ENCODE assay signal across 18 cellular contexts in genomic region chr6:15451738-15452137, GRCh38.
DNase-seq lines count a peak whose midpoint lies in the region; ATAC-seq and TF ChIP-seq lines count a peak whose summit lies in the region.
"Had no signal": no experiment of that assay in that cellular context is flagged by ENCODE, and none has a peak within 500 bp of the region (broad histone marks: within the 10 kb centered on the region; RNA-seq: fewer than 3 reads in every experiment).

No MANE protein-coding gene starts in this region.

- no peak overlapping the region for H3K4me3 Mint-ChIP-seq in activated T-cell treated with anti-CD3 and anti-CD28 coated beads, Interleukin-2, amount 50 U/mL, for 24 hours
- peak overlapping the region; percentile 39 for H3K4me3 Mint-ChIP-seq in activated naive CD8-positive, alpha-beta T cell treated with anti-CD3 and anti-CD28 coated beads, Interleukin-2, amount 50 U/mL, for 24 hours
- H3K4me3 Mint-ChIP-seq in stimulated activated effector memory CD8-positive, alpha-beta T cell treated with anti-CD3 and anti-CD28 coated beads, Interleukin-12 subunit alpha, Interleukin-12 subunit beta, amount 100 ng/mL, for 72 hours, result no peak overlapping the region

- peaks cover 6% of the 10 kb centered on the region; the same call in 1 of the 2 replicates for H3F3A ChIP-seq in Loucy (ENCODE audit: low read depth)

- peaks cover 45% of the 10 kb centered on the region for H3K4me1 ChIP-seq in Loucy (ENCODE audit: insufficient read depth, low read length, poor library complexity, severe bottlenecking)

- H3K27me3 Mint-ChIP-seq in activated T-cell treated with anti-CD3 and anti-CD28 coated beads, Interleukin-2, amount 50 U/mL, for 24 hours, result no peaks in the 10 kb centered on the region
- H3K27me3 Mint-ChIP-seq in activated naive CD8-positive, alpha-beta T cell treated with anti-CD3 and anti-CD28 coated beads, Interleukin-2, amount 50 U/mL, for 24 hours, result no peaks in the 10 kb centered on the region

- peak overlapping the region; percentile 35 for H3K4me3 ChIP-seq in Loucy (ENCODE audit: low read length, poor library complexity, severe bottlenecking)
- H3K4me3 ChIP-seq: vagina had no signal

- H3K9me2 ChIP-seq in Loucy (replicated peaks; ENCODE audit: low read depth, low read length), result no peaks in the 10 kb centered on the region

- H3K27me3 ChIP-seq in Loucy (ENCODE audit: insufficient read depth, low read length, poor library complexity, severe bottlenecking), result no peaks in the 10 kb centered on the region
- H3K27me3 ChIP-seq: vagina had no signal

- no peak overlapping the region for H2AFZ ChIP-seq in Loucy (ENCODE audit: low read length)

- TF ChIP-seq CTCF in Loucy (conservative IDR thresholded peaks at IDR 0.05; ENCODE audit: low read length), result no peak

- no peaks in the 10 kb centered on the region for H3K9me3 Mint-ChIP-seq in activated T-cell treated with anti-CD3 and anti-CD28 coated beads, Interleukin-2, amount 50 U/mL, for 24 hours
- no peaks in the 10 kb centered on the region for H3K9me3 Mint-ChIP-seq in activated naive CD8-positive, alpha-beta T cell treated with anti-CD3 and anti-CD28 coated beads, Interleukin-2, amount 50 U/mL, for 24 hours
- H3K9me3 Mint-ChIP-seq in stimulated activated effector memory CD8-positive, alpha-beta T cell treated with anti-CD3 and anti-CD28 coated beads, Interleukin-12 subunit alpha, Interleukin-12 subunit beta, amount 100 ng/mL, for 72 hours, result no peaks in the 10 kb centered on the region

- intact Hi-C loops in Right ventricle myocardium superior (cut with DNase I), result no loop called here

- peaks cover 67% of the 10 kb centered on the region for H3K36me3 ChIP-seq in Loucy (ENCODE audit: insufficient read depth, low read length)
- H3K36me3 ChIP-seq: vagina had no signal

- H3K36me3 Mint-ChIP-seq in activated T-cell treated with anti-CD3 and anti-CD28 coated beads, Interleukin-2, amount 50 U/mL, for 24 hours (ENCODE audit: low read depth), result peaks cover 56% of the 10 kb centered on the region
- peaks cover 36% of the 10 kb centered on the region for H3K36me3 Mint-ChIP-seq in activated naive CD8-positive, alpha-beta T cell treated with anti-CD3 and anti-CD28 coated beads, Interleukin-2, amount 50 U/mL, for 24 hours (ENCODE audit: low read depth)
- H3K36me3 Mint-ChIP-seq in stimulated activated effector memory CD8-positive, alpha-beta T cell treated with anti-CD3 and anti-CD28 coated beads, Interleukin-12 subunit alpha, Interleukin-12 subunit beta, amount 100 ng/mL, for 72 hours, result peaks cover 61% of the 10 kb centered on the region

- peaks cover 97% of the 10 kb centered on the region for H4K20me1 ChIP-seq in Loucy (ENCODE audit: insufficient read depth, low read length, poor library complexity, severe bottlenecking)

- ATAC-seq in activated naive CD8-positive, alpha-beta T cell treated with anti-CD3 and anti-CD28 coated beads, Interleukin-2, amount 50 U/mL, for 24 hours, result no peak
- ATAC-seq in stimulated activated effector memory CD8-positive, alpha-beta T cell treated with anti-CD3 and anti-CD28 coated beads, Interleukin-12 subunit alpha, Interleukin-12 subunit beta, amount 100 ng/mL, for 72 hours, result no peak
- ATAC-seq in GM21526 (IDR thresholded peaks at IDR 0.05; ENCODE audit: low FRiP score, unreplicated experiment), result no peak
- ATAC-seq in Right ventricle myocardium superior (ENCODE audit: poor library complexity), result no peak
- ATAC-seq: left ventricle myocardium superior had no signal

- peak overlapping the region; percentile 60 for H3K27ac Mint-ChIP-seq in activated T-cell treated with anti-CD3 and anti-CD28 coated beads, Interleukin-2, amount 50 U/mL, for 24 hours
- H3K27ac Mint-ChIP-seq in activated naive CD8-positive, alpha-beta T cell treated with anti-CD3 and anti-CD28 coated beads, Interleukin-2, amount 50 U/mL, for 24 hours, result peak overlapping the region; percentile 75
- H3K27ac Mint-ChIP-seq in stimulated activated effector memory CD8-positive, alpha-beta T cell treated with anti-CD3 and anti-CD28 coated beads, Interleukin-12 subunit alpha, Interleukin-12 subunit beta, amount 100 ng/mL, for 72 hours, result peak overlapping the region; percentile 72

- H3K4me2 ChIP-seq in Loucy (ENCODE audit: low read depth, low read length, poor library complexity, severe bottlenecking), result peak overlapping the region; percentile 69

- no peak for DNase-seq in activated T-cell treated with anti-CD3 and anti-CD28 coated beads, Interleukin-2, amount 50 U/mL, for 24 hours
- no peak for DNase-seq in activated T-cell treated with anti-CD3 and anti-CD28 coated beads, Interleukin-2, amount 50 U/mL, for 48 hours
- no peak for DNase-seq in activated naive CD8-positive, alpha-beta T cell treated with anti-CD3 and anti-CD28 coated beads, Interleukin-2, amount 50 U/mL, for 24 hours
- DNase-seq in stimulated activated effector memory CD8-positive, alpha-beta T cell treated with anti-CD3 and anti-CD28 coated beads, Interleukin-12 subunit alpha, Interleukin-12 subunit beta, amount 100 ng/mL, for 72 hours (ENCODE audit: low spot score in 2 of 2), result no peak
- DNase-seq in ecto neural progenitor cell (ENCODE audit: low spot score) (no peak), Right ventricle myocardium superior (no peak)
- DNase-seq: ACHN, activated gamma-delta T cell, cerebellar nuclear complex, DMS79 treated with DMSO at 0.1 percent for 48 hours, Karpas-422, left ventricle myocardium superior, NCI-H1092, NCI-H2081 treated with DMSO at 0.1 percent for 48 hours, NCI-H510A treated with DMSO at 0.1 percent for 48 hours had no signal

- peaks cover 100% of the 10 kb centered on the region for H3K79me2 ChIP-seq in Loucy (ENCODE audit: insufficient read depth, low read length)

- H3K9me3 ChIP-seq in Loucy (ENCODE audit: insufficient read depth, low read depth, low read length), result no peaks in the 10 kb centered on the region
- H3K9me3 ChIP-seq: vagina had no signal

- H3K9ac ChIP-seq in Loucy (ENCODE audit: low read depth, low read length, poor library complexity, severe bottlenecking), result peak overlapping the region; percentile 39

- peaks cover 66% of the 10 kb centered on the region for H3K4me1 Mint-ChIP-seq in activated T-cell treated with anti-CD3 and anti-CD28 coated beads, Interleukin-2, amount 50 U/mL, for 24 hours (ENCODE audit: low read depth)
- H3K4me1 Mint-ChIP-seq in activated naive CD8-positive, alpha-beta T cell treated with anti-CD3 and anti-CD28 coated beads, Interleukin-2, amount 50 U/mL, for 24 hours, result peaks cover 68% of the 10 kb centered on the region
- peaks cover 54% of the 10 kb centered on the region for H3K4me1 Mint-ChIP-seq in stimulated activated effector memory CD8-positive, alpha-beta T cell treated with anti-CD3 and anti-CD28 coated beads, Interleukin-12 subunit alpha, Interleukin-12 subunit beta, amount 100 ng/mL, for 72 hours
